ENCODE assay signal across 15 cellular contexts in genomic region chr7:44650242-44650641, GRCh38.
"Had no signal": no experiment of that assay in that cellular context is flagged by ENCODE, and none has a peak within 500 bp of the region (broad histone marks: within the 10 kb centered on the region; RNA-seq: fewer than 3 reads in every experiment).

No MANE protein-coding gene starts in this region.

- ATAC-seq: activated CD4-positive, alpha-beta T cell treated with anti-CD3 and anti-CD28 coated beads for 36 hours; pancreas; T-helper 17 cell had no signal

- H3K4me1 Mint-ChIP-seq: activated CD4-positive, alpha-beta T cell treated with anti-CD3 and anti-CD28 coated beads for 36 hours had no signal

- H3K4me3 Mint-ChIP-seq: activated CD4-positive, alpha-beta memory T cell treated with anti-CD3 and anti-CD28 coated beads for 36 hours; activated CD4-positive, alpha-beta T cell treated with anti-CD3 and anti-CD28 coated beads for 36 hours; activated T-cell treated with anti-CD3 and anti-CD28 coated beads, Interleukin-2, amount 50 U/mL, for 24 hours; naive B cell; T-helper 17 cell had no signal

- H3K9me3 Mint-ChIP-seq: activated CD4-positive, alpha-beta memory T cell treated with anti-CD3 and anti-CD28 coated beads for 36 hours; activated T-cell treated with anti-CD3 and anti-CD28 coated beads, Interleukin-2, amount 50 U/mL, for 24 hours; naive B cell had no signal

- H3K27me3 Mint-ChIP-seq: activated CD4-positive, alpha-beta memory T cell treated with anti-CD3 and anti-CD28 coated beads for 36 hours; activated CD4-positive, alpha-beta T cell treated with anti-CD3 and anti-CD28 coated beads for 36 hours; activated T-cell treated with anti-CD3 and anti-CD28 coated beads, Interleukin-2, amount 50 U/mL, for 24 hours; naive B cell; T-helper 17 cell had no signal

- H3K4me3 ChIP-seq: esophagus squamous epithelium, pancreas, smooth muscle cell, stomach, thoracic aorta had no signal

- H3K27me3 ChIP-seq: esophagus squamous epithelium, pancreas, stomach had no signal

- H3K4me1 ChIP-seq: esophagus squamous epithelium, pancreas had no signal

- DNase-seq: activated CD4-positive, alpha-beta memory T cell treated with anti-CD3 and anti-CD28 coated beads for 36 hours; activated CD4-positive, alpha-beta T cell treated with anti-CD3 and anti-CD28 coated beads for 36 hours; activated naive CD4-positive, alpha-beta T cell treated with anti-CD3 and anti-CD28 coated beads, Interleukin-2, amount 50 U/mL, for 16 hours; activated T-cell treated with anti-CD3 and anti-CD28 coated beads, Interleukin-2, amount 50 U/mL, for 24 hours; esophagus squamous epithelium; left colon; naive B cell; pancreas; retina; stimulated activated CD4-positive, alpha-beta T cell treated with anti-CD3 and anti-CD28 coated beads, Interleukin-4, amount 100 ng/mL, for 4 hours; stomach; T-helper 17 cell had no signal

- H3K9me3 ChIP-seq: esophagus squamous epithelium, pancreas, stomach, thoracic aorta had no signal

- H3K27ac ChIP-seq: esophagus squamous epithelium, pancreas, stomach, thoracic aorta had no signal

- FAIRE-seq: astrocyte, pancreas had no signal

- H3K27ac Mint-ChIP-seq: activated CD4-positive, alpha-beta memory T cell treated with anti-CD3 and anti-CD28 coated beads for 36 hours; activated CD4-positive, alpha-beta T cell treated with anti-CD3 and anti-CD28 coated beads for 36 hours; naive B cell had no signal

- H3K4me2 ChIP-seq: smooth muscle cell had no signal
